In genomic region chr7:42272793-42273665, GRCh38 we compare ENCODE assay signal across 12 cellular contexts. TPM values are rescaled to one million over a fixed set of nuclear protein-coding genes. Genes with fewer than 3 reads are reported as not detected.
A peak's percentile ranks its signal among the peaks of the same experiment; 100 is the strongest.
DNase-seq lines count a peak whose midpoint lies in the region; ATAC-seq, FAIRE-seq and TF ChIP-seq lines count a peak whose summit lies in the region.
"Had no signal": no experiment of that assay in that cellular context is flagged by ENCODE, and none has a peak within 500 bp of the region (broad histone marks: within the 10 kb centered on the region; RNA-seq: fewer than 3 reads in every experiment).

No MANE protein-coding gene starts in this region.

- H3K9me2 ChIP-seq in PC-3 (replicated peaks; ENCODE audit: low read length), result no peaks in the 10 kb centered on the region

- WGBS in smooth muscle cell (ENCODE audit: low lambda C conversion rate), result 48% methylated on average over 3 of the region's 3 CpGs

- TF ChIP-seq CTCF in PC-3 (conservative IDR thresholded peaks at IDR 0.05; ENCODE audit: low read depth, low read length) (peak; percentile 75), smooth muscle cell (IDR thresholded peaks at IDR 0.05; ENCODE audit: borderline replicate concordance, insufficient read depth, poor library complexity, severe bottlenecking) (peak; percentile 41), Peyer's patch (IDR thresholded peaks at IDR 0.05) (no peak)

- BruUV-seq in PC-3 (replicated peaks; lab: Mats Ljungman, UMichigan), result no TSS peak

- H3K9me3 ChIP-seq in PC-3 (ENCODE audit: low read length), result no peaks in the 10 kb centered on the region
- H3K9me3 ChIP-seq in smooth muscle cell (replicated peaks; ENCODE audit: low read depth), result no peaks in the 10 kb centered on the region
- no peaks in the 10 kb centered on the region for H3K9me3 ChIP-seq in Peyer's patch

- H3K4me1 ChIP-seq in PC-3 (ENCODE audit: insufficient read depth, low read length) (peaks cover 19% of the 10 kb centered on the region), smooth muscle cell (ENCODE audit: low read depth) (peaks cover 6% of the 10 kb centered on the region), Peyer's patch (no peaks in the 10 kb centered on the region)

- H3K36me3 ChIP-seq in PC-3 (ENCODE audit: low read depth, low read length) (no peaks in the 10 kb centered on the region), smooth muscle cell (ENCODE audit: low read depth) (no peaks in the 10 kb centered on the region), Peyer's patch (no peaks in the 10 kb centered on the region)

- TF ChIP-seq POLR2A in GM12891 (IDR thresholded peaks at IDR 0.05; ENCODE audit: low read depth, low read length) (no peak), Peyer's patch (IDR thresholded peaks at IDR 0.05) (no peak)

- H3K4me3 ChIP-seq in PC-3 (ENCODE audit: low read length) (no peak overlapping the region), smooth muscle cell (no peak overlapping the region), Peyer's patch (no peak overlapping the region)

- H3K27ac ChIP-seq in PC-3 (ENCODE audit: low read length), result peak overlapping the region; percentile 46
- H3K27ac ChIP-seq in smooth muscle cell (ENCODE audit: low read depth), result peak overlapping the region; percentile 39
- no peak overlapping the region for H3K27ac ChIP-seq in Peyer's patch

- CTCF ChIA-PET in PC-3 (lab: Charles Lee), result interaction anchor here (0.5 to 1.1 kb wide), 4 partner anchors 12 to 562 kb away, joined by 3 to 4 read pairs (median 3); no protein-coding TSS in a partner anchor

- H4K20me1 ChIP-seq in PC-3 (ENCODE audit: low read length), result no peaks in the 10 kb centered on the region
- no peaks in the 10 kb centered on the region for H4K20me1 ChIP-seq in smooth muscle cell (ENCODE audit: low read depth)

- peak; percentile 93 for ATAC-seq in PC-3
- ATAC-seq: stimulated activated memory B cell treated with anti-CD40 and anti-IgM and Interleukin-4, amounts not matched to agents 10 μg/mL and 1 μg/mL and 100 μg/mL, for 72 hours had no signal

- H2AFZ ChIP-seq in PC-3 (ENCODE audit: low read length), result peak overlapping the region; percentile 39; the same call in 1 of the 2 replicates
- H2AFZ ChIP-seq in smooth muscle cell (ENCODE audit: low read depth), result peak overlapping the region; percentile 42

- POLR2A ChIA-PET in PC-3 (lab: Charles Lee; ENCODE audit: unreplicated experiment), result no interaction called here

- peak overlapping the region; percentile 69 for H3K4me2 ChIP-seq in PC-3 (ENCODE audit: low read length)
- H3K4me2 ChIP-seq in smooth muscle cell, result no peak overlapping the region

- no peak for FAIRE-seq in GM12891 (lab: Jason Lieb, UNC)

- DNase-seq in SIG-M5 treated with dmso at 0.1 percent for 504 hours (lab: John Stamatoyannopoulos, UW; ENCODE audit: unreplicated experiment), result peak; percentile 27
- no peak for DNase-seq in SIG-M5 (lab: John Stamatoyannopoulos, UW)
- DNase-seq in PC-3, result peak; percentile 63
- peak; percentile 60 for DNase-seq in fibroblast of gingiva (ENCODE audit: low read depth)
- no peak for DNase-seq in smooth muscle cell (lab: John Stamatoyannopoulos, UW; ENCODE audit: unreplicated experiment)
- DNase-seq in activated T-cell treated with anti-CD3 and anti-CD28 coated beads, Interleukin-2, amount 50 U/mL, for 1 hour, result no peak
- no peak for DNase-seq in GM12891 (ENCODE audit: insufficient read length, low spot score)
- DNase-seq in Peyer's patch, result no peak
- DNase-seq: activated CD4-positive, alpha-beta T cell treated with anti-CD3 and anti-CD28 coated beads, Interleukin-2, amount 50 U/mL, for 4 hours; NCI-H82 had no signal

- H3K9ac ChIP-seq in PC-3 (ENCODE audit: low read length) (no peak overlapping the region), smooth muscle cell (ENCODE audit: low read depth) (no peak overlapping the region)

- intact Hi-C loops in PC-3 (cut with micrococcal nuclease), result no loop called here

- H3F3A ChIP-seq in PC-3 (ENCODE audit: low read length, unreplicated experiment), result no peaks in the 10 kb centered on the region
- peaks cover 4% of the 10 kb centered on the region for H3F3A ChIP-seq in smooth muscle cell (ENCODE audit: low read depth)

- H3K79me2 ChIP-seq in PC-3 (ENCODE audit: low read length) (no peaks in the 10 kb centered on the region), smooth muscle cell (ENCODE audit: low read depth) (no peaks in the 10 kb centered on the region)

- H3K27me3 ChIP-seq in PC-3 (ENCODE audit: low read length), result no peaks in the 10 kb centered on the region
- H3K27me3 ChIP-seq in smooth muscle cell (ENCODE audit: low read depth), result no peaks in the 10 kb centered on the region
- no peaks in the 10 kb centered on the region for H3K27me3 ChIP-seq in Peyer's patch

TF ChIP-seq in GM12891, 5 proteins besides CTCF, POLR2A, EP300 and RAD21:
- TF ChIP-seq TAF1 (IDR thresholded peaks at IDR 0.05; ENCODE audit: low read depth, low read length), result no peak

RNA-seq across cellular contexts. Expression of gene GLI3, which starts 36.0 kb away (rescaled TPM):
- 3.5 and 9.6 TPM in 2 replicates for total RNA-seq in PC-3 (2014; rRNA removed)
- 31.1 and 31.2 TPM in 2 replicates for total RNA-seq in smooth muscle cell
- 68.2 and 70.4 TPM in 2 replicates for polyA plus RNA-seq in smooth muscle cell
- not detected for polyA plus RNA-seq in GM12891 (2012; ENCODE audit: low read depth, missing spikeins)
- total RNA-seq in Peyer's patch, result 10 to 100 TPM in 1 of 4 donors, 1 to 10 TPM in 2, under 1 TPM in 1; 0.53 to 30.5 (median 3.1) TPM
- polyA plus RNA-seq: IgD-negative memory B cell had no signal

Comparison
In these comparisons a context has a peak if more than half of its experiments do, and no peak if none do; other contexts are left out.
1. DNase-seq: peak in SIG-M5 treated with dmso at 0.1 percent for 504 hours (single experiment), PC-3 (single experiment) and fibroblast of gingiva (single experiment); none in SIG-M5 (single experiment), smooth muscle cell (single experiment), activated T-cell treated with anti-CD3 and anti-CD28 coated beads, Interleukin-2, amount 50 U/mL, for 1 hour (single experiment), GM12891 (single experiment) and Peyer's patch (0 of 3).
2. H3K27ac ChIP-seq: peak in PC-3 (single experiment) and smooth muscle cell (single experiment); none in Peyer's patch (0 of 4).
3. CTCF ChIP-seq: peak in PC-3 (single experiment) and smooth muscle cell (single experiment); none in Peyer's patch (0 of 6).